In genomic region chr21:42337830-42338729, GRCh38 we compare ENCODE assay signal across 8 cellular contexts. TPM values are rescaled to one million over a fixed set of nuclear protein-coding genes. Genes with fewer than 3 reads are reported as not detected.
DNase-seq lines count a peak whose midpoint lies in the region; ATAC-seq and TF ChIP-seq lines count a peak whose summit lies in the region.

No MANE protein-coding gene starts in this region.

- no peaks in the 10 kb centered on the region for H3K9me3 ChIP-seq in CD8-positive, alpha-beta memory T cell (ENCODE audit: low read length)
- H3K9me3 ChIP-seq in OCI-LY7 (ENCODE audit: low read length), result 0 out of 2 replicates have a peak, but pooled peaks cover 5% of the 10 kb centered on the region

- no peak overlapping the region for H2AFZ ChIP-seq in OCI-LY7 (ENCODE audit: low read length)

- H3K36me3 ChIP-seq in CD8-positive, alpha-beta memory T cell (ENCODE audit: insufficient read depth, low read length), result no peaks in the 10 kb centered on the region
- no peaks in the 10 kb centered on the region for H3K36me3 ChIP-seq in OCI-LY7 (ENCODE audit: insufficient read depth, low read length)

- peak; percentile 64 to 86 (median 71) for DNase-seq in CD8-positive, alpha-beta memory T cell
- peak; percentile 28 for DNase-seq in Jurkat, Clone E6-1 (ENCODE audit: low read depth, low spot score)
- DNase-seq in OCI-LY7 (ENCODE audit: low spot score) (peak; percentile 69), fibroblast of gingiva (ENCODE audit: low read depth) (peak; percentile 12), neural crest cell (ENCODE audit: low read depth, low spot score) (peak; percentile 65)
- DNase-seq in activated T-cell treated with anti-CD3 and anti-CD28 coated beads, Interleukin-2, amount 50 U/mL, for 24 hours, result peak; percentile 84
- peak; percentile 80 to 85 for DNase-seq in stimulated activated naive CD8-positive, alpha-beta T cell treated with anti-CD3 and anti-CD28 coated beads, Interleukin-15, amount 100 ng/mL, for 72 hours

- CTCF ChIA-PET in CD8-positive, alpha-beta memory T cell (lab: Charles Lee), result interaction anchor here (0.7 to 4.7 kb wide), 11 partner anchors 11 to 129 kb away, joined by 3 to 30 read pairs (median 4); no protein-coding TSS in a partner anchor
- CTCF ChIA-PET in OCI-LY7 (lab: Charles Lee; ENCODE audit: unreplicated experiment), result interaction anchor here (0.5 kb wide), 1 partner anchor 53 kb away, joined by 3 read pairs; no protein-coding TSS in a partner anchor

- peak overlapping the region in 1 of 7 donors; percentile 24 for H3K4me3 Mint-ChIP-seq in CD8-positive, alpha-beta memory T cell
- no peak overlapping the region for H3K4me3 Mint-ChIP-seq in activated T-cell treated with anti-CD3 and anti-CD28 coated beads, Interleukin-2, amount 50 U/mL, for 24 hours
- H3K4me3 Mint-ChIP-seq in neural crest cell, result no peak overlapping the region
- H3K4me3 Mint-ChIP-seq in stimulated activated naive CD8-positive, alpha-beta T cell treated with anti-CD3 and anti-CD28 coated beads, Interleukin-15, amount 100 ng/mL, for 72 hours, result peak overlapping the region; percentile 44 to 73

- H3K27me3 Mint-ChIP-seq in CD8-positive, alpha-beta memory T cell, result peaks cover 2 to 4% of the 10 kb centered on the region in 2 donors
- H3K27me3 Mint-ChIP-seq in activated T-cell treated with anti-CD3 and anti-CD28 coated beads, Interleukin-2, amount 50 U/mL, for 24 hours, result no peaks in the 10 kb centered on the region
- no peaks in the 10 kb centered on the region for H3K27me3 Mint-ChIP-seq in neural crest cell (ENCODE audit: low read depth)
- no peaks in the 10 kb centered on the region for H3K27me3 Mint-ChIP-seq in stimulated activated naive CD8-positive, alpha-beta T cell treated with anti-CD3 and anti-CD28 coated beads, Interleukin-15, amount 100 ng/mL, for 72 hours

- H3K27me3 ChIP-seq in CD8-positive, alpha-beta memory T cell (ENCODE audit: insufficient read depth, low read length, poor library complexity, severe bottlenecking), result no peaks in the 10 kb centered on the region

- H3K4me1 Mint-ChIP-seq in CD8-positive, alpha-beta memory T cell, result peaks cover 6 to 11% (median 7%) of the 10 kb centered on the region in 3 donors
- H3K4me1 Mint-ChIP-seq in activated T-cell treated with anti-CD3 and anti-CD28 coated beads, Interleukin-2, amount 50 U/mL, for 24 hours (ENCODE audit: low read depth), result peaks cover 14% of the 10 kb centered on the region
- H3K4me1 Mint-ChIP-seq in neural crest cell, result peaks cover 17% of the 10 kb centered on the region
- H3K4me1 Mint-ChIP-seq in stimulated activated naive CD8-positive, alpha-beta T cell treated with anti-CD3 and anti-CD28 coated beads, Interleukin-15, amount 100 ng/mL, for 72 hours, result peaks cover 18% of the 10 kb centered on the region

- POLR2A ChIA-PET in CD8-positive, alpha-beta memory T cell (lab: Charles Lee), result interaction anchor here (0.6 kb wide), 1 partner anchor 653 kb away, joined by 3 read pairs; no protein-coding TSS in a partner anchor
- POLR2A ChIA-PET in OCI-LY7 (lab: Charles Lee), result no interaction called here

- H3K4me2 ChIP-seq in OCI-LY7 (ENCODE audit: low read length), result no peak overlapping the region

- H3K4me1 ChIP-seq in CD8-positive, alpha-beta memory T cell (ENCODE audit: insufficient read depth, low read length), result peaks cover 10% of the 10 kb centered on the region
- peaks cover 6% of the 10 kb centered on the region for H3K4me1 ChIP-seq in OCI-LY7 (ENCODE audit: insufficient read depth, low read length, poor library complexity, severe bottlenecking)

- no peaks in the 10 kb centered on the region for H3K9me2 ChIP-seq in OCI-LY7 (ENCODE audit: insufficient read depth, low read length)

- intact Hi-C loops in OCI-LY7 (cut with micrococcal nuclease; ENCODE audit: unreplicated experiment), result loop anchor here (1.0 kb wide), 1 partner anchor 199 kb away; no protein-coding TSS in a partner anchor

- H3K36me3 Mint-ChIP-seq in CD8-positive, alpha-beta memory T cell, result no peaks in the 10 kb centered on the region
- H3K36me3 Mint-ChIP-seq in activated T-cell treated with anti-CD3 and anti-CD28 coated beads, Interleukin-2, amount 50 U/mL, for 24 hours (ENCODE audit: low read depth), result no peaks in the 10 kb centered on the region
- no peaks in the 10 kb centered on the region for H3K36me3 Mint-ChIP-seq in neural crest cell (ENCODE audit: low read depth)

- peak overlapping the region in 3 of 8 donors; percentile 34 to 87 (median 77) for H3K27ac Mint-ChIP-seq in CD8-positive, alpha-beta memory T cell
- H3K27ac Mint-ChIP-seq in activated T-cell treated with anti-CD3 and anti-CD28 coated beads, Interleukin-2, amount 50 U/mL, for 24 hours, result no peak overlapping the region
- no peak overlapping the region for H3K27ac Mint-ChIP-seq in neural crest cell (ENCODE audit: unreplicated experiment)
- peak overlapping the region; percentile 12 to 80 for H3K27ac Mint-ChIP-seq in stimulated activated naive CD8-positive, alpha-beta T cell treated with anti-CD3 and anti-CD28 coated beads, Interleukin-15, amount 100 ng/mL, for 72 hours

- peak; percentile 83 for TF ChIP-seq CTCF in OCI-LY7 (conservative IDR thresholded peaks at IDR 0.05; ENCODE audit: low read length)
- peak; percentile 69 for TF ChIP-seq CTCF in neural crest cell (conservative IDR thresholded peaks at IDR 0.05)

- peak; percentile 98 for ATAC-seq in stimulated activated naive CD8-positive, alpha-beta T cell treated with anti-CD3 and anti-CD28 coated beads, Interleukin-15, amount 100 ng/mL, for 72 hours
- no peak for ATAC-seq in GM18861 (IDR thresholded peaks at IDR 0.05; ENCODE audit: unreplicated experiment)

- BruUV-seq in OCI-LY7 (replicated peaks; lab: Mats Ljungman, UMichigan), result no TSS peak

- H3K9me3 Mint-ChIP-seq in CD8-positive, alpha-beta memory T cell, result peaks cover 0 to 3% (median 0%) of the 10 kb centered on the region in 5 donors
- no peaks in the 10 kb centered on the region for H3K9me3 Mint-ChIP-seq in activated T-cell treated with anti-CD3 and anti-CD28 coated beads, Interleukin-2, amount 50 U/mL, for 24 hours
- peaks cover 4% of the 10 kb centered on the region for H3K9me3 Mint-ChIP-seq in neural crest cell
- H3K9me3 Mint-ChIP-seq in stimulated activated naive CD8-positive, alpha-beta T cell treated with anti-CD3 and anti-CD28 coated beads, Interleukin-15, amount 100 ng/mL, for 72 hours, result no peaks in the 10 kb centered on the region

- no peak overlapping the region for H3K4me3 ChIP-seq in CD8-positive, alpha-beta memory T cell (ENCODE audit: low read length)
- H3K4me3 ChIP-seq in Jurkat, Clone E6-1 (ENCODE audit: low read length), result no peak overlapping the region
- H3K4me3 ChIP-seq in OCI-LY7 (ENCODE audit: low read depth, low read length, poor library complexity, severe bottlenecking), result no peak overlapping the region

- no peaks in the 10 kb centered on the region for H4K20me1 ChIP-seq in OCI-LY7 (ENCODE audit: insufficient read depth, low read length)

- H3K27ac ChIP-seq in CD8-positive, alpha-beta memory T cell (ENCODE audit: low read depth, low read length), result no peak overlapping the region
- H3K27ac ChIP-seq in OCI-LY7 (ENCODE audit: low read depth, low read length, poor library complexity, severe bottlenecking), result no peak overlapping the region

- H3K79me2 ChIP-seq in OCI-LY7 (ENCODE audit: insufficient read depth, low read depth, low read length), result no peaks in the 10 kb centered on the region

RNA-seq across cellular contexts. Expression of gene TFF2, which starts 12.7 kb away (rescaled TPM):
- total RNA-seq in CD8-positive, alpha-beta memory T cell, result not detected
- polyA plus RNA-seq in CD8-positive, alpha-beta memory T cell, result not detected
- polyA plus RNA-seq in Jurkat, Clone E6-1 (2012; ENCODE audit: insufficient read depth, insufficient read length), result not detected
- total RNA-seq in OCI-LY7 (2014; rRNA removed; shearing (Covaris generic)), result not detected in 2 replicates
- total RNA-seq in OCI-LY7 (2022), result not detected in 2 replicates
- total RNA-seq in neural crest cell, result not detected in 2 replicates

RNA-seq across cellular contexts. Expression of gene TFF3, which starts 22.9 kb away (rescaled TPM):
- total RNA-seq in CD8-positive, alpha-beta memory T cell, result not detected
- polyA plus RNA-seq in CD8-positive, alpha-beta memory T cell, result not detected
- not detected for polyA plus RNA-seq in Jurkat, Clone E6-1 (2012; ENCODE audit: insufficient read depth, insufficient read length)
- not detected in 2 replicates for total RNA-seq in OCI-LY7 (2014; rRNA removed; shearing (Covaris generic))
- not detected in 2 replicates for total RNA-seq in OCI-LY7 (2022)
- not detected in 2 replicates for total RNA-seq in neural crest cell

RNA-seq across cellular contexts. Expression of gene TFF1, which starts 28.3 kb away (rescaled TPM):
- total RNA-seq in CD8-positive, alpha-beta memory T cell, result not detected
- not detected for polyA plus RNA-seq in CD8-positive, alpha-beta memory T cell
- not detected for polyA plus RNA-seq in Jurkat, Clone E6-1 (2012; ENCODE audit: insufficient read depth, insufficient read length)
- not detected in 2 replicates for total RNA-seq in OCI-LY7 (2014; rRNA removed; shearing (Covaris generic))
- total RNA-seq in OCI-LY7 (2022), result not detected in 2 replicates
- total RNA-seq in neural crest cell, result not detected in 2 replicates

RNA-seq across cellular contexts. Expression of gene TMPRSS3, which starts 57.8 kb away (rescaled TPM):
- total RNA-seq in CD8-positive, alpha-beta memory T cell, result 10 to 100 TPM; 19.6 to 20.4 TPM
- 2.0 TPM for polyA plus RNA-seq in CD8-positive, alpha-beta memory T cell
- polyA plus RNA-seq in Jurkat, Clone E6-1 (2012; ENCODE audit: insufficient read depth, insufficient read length), result 3.6 TPM
- total RNA-seq in OCI-LY7 (2014; rRNA removed; shearing (Covaris generic)), result not detected in 2 replicates
- total RNA-seq in OCI-LY7 (2022), result not detected in 2 replicates
- not detected in 2 replicates for total RNA-seq in neural crest cell

Comparison
In these comparisons a context has a peak if more than half of its experiments do, and no peak if none do; other contexts are left out.
1. DNase-seq: peak in every context shown above with its lines; median percentile 84 in activated T-cell treated with anti-CD3 and anti-CD28 coated beads, Interleukin-2, amount 50 U/mL, for 24 hours; 82 in stimulated activated naive CD8-positive, alpha-beta T cell treated with anti-CD3 and anti-CD28 coated beads, Interleukin-15, amount 100 ng/mL, for 72 hours; 71 in CD8-positive, alpha-beta memory T cell; 69 in OCI-LY7; 65 in neural crest cell; 28 in Jurkat, Clone E6-1; 12 in fibroblast of gingiva.
2. H3K27ac Mint-ChIP-seq: peak in stimulated activated naive CD8-positive, alpha-beta T cell treated with anti-CD3 and anti-CD28 coated beads, Interleukin-15, amount 100 ng/mL, for 72 hours (2 of 2); none in activated T-cell treated with anti-CD3 and anti-CD28 coated beads, Interleukin-2, amount 50 U/mL, for 24 hours (single experiment) and neural crest cell (single experiment).
3. H3K4me3 Mint-ChIP-seq: peak in stimulated activated naive CD8-positive, alpha-beta T cell treated with anti-CD3 and anti-CD28 coated beads, Interleukin-15, amount 100 ng/mL, for 72 hours (2 of 2); none in activated T-cell treated with anti-CD3 and anti-CD28 coated beads, Interleukin-2, amount 50 U/mL, for 24 hours (single experiment) and neural crest cell (single experiment).